ENCODE assay signal across 8 cellular contexts in genomic region chrX:120560842-120561633, GRCh38. TPM values are rescaled to one million over a fixed set of nuclear protein-coding genes. Genes with fewer than 3 reads are reported as not detected.
DNase-seq lines count a peak whose midpoint lies in the region; ATAC-seq and TF ChIP-seq lines count a peak whose summit lies in the region.

TSS of gene CUL4B (minus strand) at chrX:120560962. CDS start at chrX:120560638, 324 bp downstream.

- peaks cover 8% of the 10 kb centered on the region for H3K4me1 ChIP-seq in adipocyte (ENCODE audit: control insufficient read depth, insufficient read depth, low read length)
- no peaks in the 10 kb centered on the region for H3K4me1 ChIP-seq in cardiac muscle cell (ENCODE audit: low read depth)
- no peaks in the 10 kb centered on the region for H3K4me1 ChIP-seq in trophoblast cell (ENCODE audit: control insufficient read depth in 1 of 2, insufficient read depth in 2 of 2, low read length in 2 of 2)
- peaks cover 0 to 27% (median 0%) of the 10 kb centered on the region in 4 donors for H3K4me1 ChIP-seq in tibial nerve

- no peak for TF ChIP-seq CTCF in GM12875 (IDR thresholded peaks at IDR 0.05; ENCODE audit: borderline replicate concordance, insufficient read depth, low read depth, low read length)
- no peak for TF ChIP-seq CTCF in cardiac muscle cell (IDR thresholded peaks at IDR 0.05; ENCODE audit: low read depth, low read length)
- TF ChIP-seq CTCF in tibial nerve (IDR thresholded peaks at IDR 0.05), result no peak

- H2AFZ ChIP-seq in trophoblast cell (ENCODE audit: insufficient read depth, low read length, poor library complexity), result peak within 1 kb of the TSS; percentile 78

- H2BK5ac ChIP-seq in trophoblast cell (ENCODE audit: low read depth, low read length, poor library complexity), result peak within 1 kb of the TSS; percentile 99

- TF ChIP-seq EP300 in tibial nerve (IDR thresholded peaks at IDR 0.05), result peak; percentile 47 to 92

- no CpG with 5 or more reads among the region's 54 CpGs for WGBS in trophoblast cell (ENCODE audit: extremely low coverage, insufficient coverage, insufficient read length)
- 4 to 42% methylated on average over 13 to 54 of the region's 54 CpGs for WGBS in tibial nerve, 2 donors

- H3K18ac ChIP-seq in trophoblast cell (ENCODE audit: low read length), result peak within 1 kb of the TSS; percentile 97

- peak; percentile 96 for DNase-seq in NCI-H1436 (lab: John Stamatoyannopoulos, UW)
- DNase-seq in T follicular helper cell (ENCODE audit: low read depth), result peak; percentile 90
- peak; percentile 95 for DNase-seq in adipocyte (ENCODE audit: low read depth)
- DNase-seq in cardiac muscle cell (ENCODE audit: low read depth in 1 of 2, low spot score in 1 of 2), result peak; percentile 90 to 98
- DNase-seq in trophoblast cell, result peak; percentile 86 to 87
- DNase-seq in tibial nerve (ENCODE audit: low spot score in 2 of 2), result peak; percentile 90 to 91

- H3K27me3 ChIP-seq in adipocyte (replicated peaks; ENCODE audit: control insufficient read depth, insufficient read depth, low read length), result no peaks in the 10 kb centered on the region
- H3K27me3 ChIP-seq in cardiac muscle cell, result no peaks in the 10 kb centered on the region
- H3K27me3 ChIP-seq in trophoblast cell (ENCODE audit: insufficient read depth, low read length), result no peaks in the 10 kb centered on the region
- no peaks in the 10 kb centered on the region for H3K27me3 ChIP-seq in tibial nerve

- H3K79me2 ChIP-seq in trophoblast cell (ENCODE audit: control insufficient read depth, insufficient read depth, low read length, poor library complexity), result peaks cover 5% of the 10 kb centered on the region

- H4K8ac ChIP-seq in trophoblast cell (ENCODE audit: low read depth, low read length), result peak within 1 kb of the TSS; percentile 99

- peak within 1 kb of the TSS; percentile 90 for H3K4me2 ChIP-seq in trophoblast cell (ENCODE audit: low read length)

- peak within 1 kb of the TSS; percentile 53 for H2BK12ac ChIP-seq in trophoblast cell (ENCODE audit: low read length)

- ATAC-seq in HG02798 (IDR thresholded peaks at IDR 0.05; ENCODE audit: poor library complexity, unreplicated experiment), result peak; percentile 91

- H3K79me1 ChIP-seq in trophoblast cell (ENCODE audit: low read length), result peaks cover 4% of the 10 kb centered on the region

- H3K4ac ChIP-seq in trophoblast cell (ENCODE audit: low read depth, low read length), result peak within 1 kb of the TSS; percentile 93

- H3K9ac ChIP-seq in adipocyte (ENCODE audit: low read length) (peak within 1 kb of the TSS; percentile 96), trophoblast cell (ENCODE audit: low read length) (peak within 1 kb of the TSS; percentile 84)

- peak within 1 kb of the TSS; percentile 98 for H4K91ac ChIP-seq in trophoblast cell (ENCODE audit: low read depth, low read length)

- no peak within 1 kb of the TSS for H3K23ac ChIP-seq in trophoblast cell (ENCODE audit: low read length)

- H3K27ac ChIP-seq in cardiac muscle cell (peak within 1 kb of the TSS; percentile 100), trophoblast cell (ENCODE audit: low read depth, low read length) (peak within 1 kb of the TSS; percentile 99), tibial nerve (peak within 1 kb of the TSS; percentile 96 to 98 (median 96))

- H2BK120ac ChIP-seq in trophoblast cell (ENCODE audit: insufficient read depth, low read length, poor library complexity), result peak within 1 kb of the TSS; percentile 100

- H3K14ac ChIP-seq in trophoblast cell (ENCODE audit: low read length), result peak within 1 kb of the TSS; percentile 93

- H3K4me3 ChIP-seq in GM12875 (ENCODE audit: low read depth, low read length) (peak within 1 kb of the TSS; percentile 62), adipocyte (ENCODE audit: low read length) (peak within 1 kb of the TSS; percentile 92), cardiac muscle cell (peak within 1 kb of the TSS; percentile 65), trophoblast cell (ENCODE audit: low read depth, low read length) (peak within 1 kb of the TSS; percentile 81), tibial nerve (peak within 1 kb of the TSS; percentile 43 to 63 (median 59))

- H3K9me3 ChIP-seq in adipocyte (ENCODE audit: control insufficient read depth, low read length) (no peaks in the 10 kb centered on the region), cardiac muscle cell (ENCODE audit: low read depth) (peaks cover 2% of the 10 kb centered on the region), trophoblast cell (ENCODE audit: insufficient read depth, low read depth, low read length) (no peaks in the 10 kb centered on the region), tibial nerve (no peaks in the 10 kb centered on the region)

- TF ChIP-seq POLR2A in tibial nerve (IDR thresholded peaks at IDR 0.05), result peak in 1 of 2 donors; percentile 74

- H4K12ac ChIP-seq in trophoblast cell (ENCODE audit: low read depth, low read length), result peak within 1 kb of the TSS; percentile 94

- H3K36me3 ChIP-seq in adipocyte (ENCODE audit: control insufficient read depth, insufficient read depth, low read length, severe bottlenecking) (peaks cover 6% of the 10 kb centered on the region), cardiac muscle cell (no peaks in the 10 kb centered on the region), trophoblast cell (ENCODE audit: control insufficient read depth in 1 of 2, insufficient read depth in 2 of 2, low read length in 2 of 2) (peaks cover 1 to 2% of the 10 kb centered on the region in 2 experiments), tibial nerve (no peaks in the 10 kb centered on the region)

- H2AK5ac ChIP-seq in trophoblast cell (ENCODE audit: low read length), result no peak within 1 kb of the TSS

RNA-seq across cellular contexts. Expression of gene CUL4B, which starts in this region (rescaled TPM):
- total RNA-seq in cardiac muscle cell (24.3 and 32.2 TPM in 2 replicates), tibial nerve (10 to 100 TPM; 31.8 to 41.5 (median 34.8) TPM)
- 22.9 and 25.2 TPM in 2 replicates for polyA plus RNA-seq in cardiac muscle cell
- 26.7 and 26.9 TPM in 2 replicates for polyA plus RNA-seq in trophoblast cell (2013)

Comparison
In these comparisons a context has a peak if more than half of its experiments do, and no peak if none do; other contexts are left out.
1. Peak in every context shown above with its lines: DNase-seq, ATAC-seq, H3K4me3 ChIP-seq and H3K27ac ChIP-seq.